Comparison of ENCODE assay signal across 24 cellular contexts in the genomic region with DNA sequence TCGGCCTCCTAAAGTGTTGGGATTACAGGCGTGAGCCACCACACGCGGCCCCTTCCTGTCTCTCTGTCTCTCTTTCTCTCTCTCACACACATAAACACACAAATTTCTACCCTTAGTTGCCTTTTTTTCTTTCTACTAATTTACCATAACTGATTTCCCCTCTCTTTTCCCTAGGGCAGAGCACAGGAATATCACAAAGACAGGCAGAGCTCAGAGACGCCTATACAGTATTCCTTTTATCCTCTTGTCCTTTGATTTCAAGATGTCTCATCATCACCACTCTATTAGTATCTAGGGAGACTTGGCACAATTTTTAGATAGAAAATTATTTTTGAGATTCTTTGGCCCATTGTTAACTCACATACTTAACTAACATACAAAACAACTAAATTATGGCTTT. TPM values are rescaled to one million over a fixed set of nuclear protein-coding genes. Genes with fewer than 3 reads are reported as not detected.
"Had no signal": no experiment of that assay in that cellular context is flagged by ENCODE, and none has a peak within 500 bp of the region (broad histone marks: within the 10 kb centered on the region; RNA-seq: fewer than 3 reads in every experiment).

No MANE protein-coding gene starts in this region.

- H3K27ac Mint-ChIP-seq: dendritic cell treated with granulocyte-macrophage colony-stimulating factor and Interleukin-4, amounts not matched to agents 40 ng/mL and 50 ng/mL, for 4 days; endodermal cell; immature natural killer cell; naive thymus-derived CD8-positive, alpha-beta T cell; stimulated activated effector memory CD8-positive, alpha-beta T cell treated with anti-CD3 and anti-CD28 coated beads, Interleukin-12 subunit alpha, Interleukin-12 subunit beta, amount 100 ng/mL, for 72 hours had no signal

- H3K27me3 ChIP-seq: esophagus muscularis mucosa, foreskin keratinocyte, pancreas, right lobe of liver, thyroid gland, vagina had no signal

- ATAC-seq: foreskin keratinocyte; left colon; left ventricle myocardium superior; lower lobe of right lung; naive thymus-derived CD8-positive, alpha-beta T cell; pancreas; right lobe of liver; stimulated activated effector memory CD8-positive, alpha-beta T cell treated with anti-CD3 and anti-CD28 coated beads, Interleukin-12 subunit alpha, Interleukin-12 subunit beta, amount 100 ng/mL, for 72 hours had no signal

- H3K27ac ChIP-seq: esophagus muscularis mucosa, foreskin keratinocyte, lower lobe of right lung, neutrophil, pancreas, right lobe of liver, stomach, thyroid gland, vagina had no signal

- H3K4me3 Mint-ChIP-seq: dendritic cell treated with granulocyte-macrophage colony-stimulating factor and Interleukin-4, amounts not matched to agents 40 ng/mL and 50 ng/mL, for 4 days; endodermal cell; immature natural killer cell; naive thymus-derived CD8-positive, alpha-beta T cell; stimulated activated effector memory CD8-positive, alpha-beta T cell treated with anti-CD3 and anti-CD28 coated beads, Interleukin-12 subunit alpha, Interleukin-12 subunit beta, amount 100 ng/mL, for 72 hours had no signal

- H3K9me3 ChIP-seq: esophagus muscularis mucosa, lower lobe of right lung, neutrophil, pancreas, right lobe of liver, stomach, thyroid gland, vagina had no signal

- DNase-seq: effector CD8-positive, alpha-beta T cell; endodermal cell; foreskin keratinocyte; hypothalamus; immature natural killer cell; islet precursor cell; kidney glomerular epithelial cell; left colon; left ventricle myocardium superior; lower lobe of right lung; naive thymus-derived CD8-positive, alpha-beta T cell; pancreas; right lobe of liver; stimulated activated CD4-positive, alpha-beta T cell treated with anti-CD3 and anti-CD28 coated beads, Interleukin-2, amount 100 ng/mL, for 24 hours; stimulated activated CD4-positive, alpha-beta T cell treated with anti-CD3 and anti-CD28 coated beads, Interleukin-4, amount 100 ng/mL, for 24 hours; stimulated activated naive CD4-positive, alpha-beta T cell treated with Interleukin-2 at 50 U/mL for 16 hours; stomach; thyroid gland; trophoblast cell had no signal

- H3K4me3 ChIP-seq: esophagus muscularis mucosa, lower lobe of right lung, pancreas, right lobe of liver, stomach, thyroid gland, vagina had no signal

- H3K9me3 Mint-ChIP-seq: dendritic cell treated with granulocyte-macrophage colony-stimulating factor and Interleukin-4, amounts not matched to agents 40 ng/mL and 50 ng/mL, for 4 days; endodermal cell; naive thymus-derived CD8-positive, alpha-beta T cell; stimulated activated effector memory CD8-positive, alpha-beta T cell treated with anti-CD3 and anti-CD28 coated beads, Interleukin-12 subunit alpha, Interleukin-12 subunit beta, amount 100 ng/mL, for 72 hours had no signal

- H3K36me3 Mint-ChIP-seq: naive thymus-derived CD8-positive, alpha-beta T cell; stimulated activated effector memory CD8-positive, alpha-beta T cell treated with anti-CD3 and anti-CD28 coated beads, Interleukin-12 subunit alpha, Interleukin-12 subunit beta, amount 100 ng/mL, for 72 hours had no signal

- H3K36me3 ChIP-seq: esophagus muscularis mucosa, lower lobe of right lung, neutrophil, pancreas, right lobe of liver, stomach, thyroid gland, vagina had no signal

RNA-seq across cellular contexts. Expression of a gene that starts 25.8 kb away (rescaled TPM):
- total RNA-seq: naive thymus-derived CD8-positive, alpha-beta T cell had no signal
- polyA plus RNA-seq: naive thymus-derived CD8-positive, alpha-beta T cell had no signal
